In the genomic region with DNA sequence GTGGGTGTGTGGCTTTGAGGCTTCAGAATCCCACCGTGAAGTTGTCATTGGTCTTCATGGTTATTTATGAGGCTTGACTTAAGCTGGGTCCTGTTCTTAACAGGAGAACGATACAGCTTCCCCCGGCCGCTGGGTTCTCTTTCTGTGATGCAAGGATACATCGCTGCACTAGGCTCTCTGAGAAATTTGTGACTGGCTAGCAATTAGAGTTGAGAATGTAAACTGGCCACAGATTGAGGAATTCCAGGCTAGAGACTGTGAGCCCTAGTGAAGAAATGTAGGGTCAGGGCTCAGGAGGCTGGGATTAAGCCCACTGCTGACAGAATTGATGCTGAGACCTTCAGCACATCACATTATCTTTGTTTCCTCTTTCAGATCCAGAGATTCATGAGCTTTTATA, we compare ENCODE assay signal across 18 cellular contexts. TPM values are rescaled to one million over a fixed set of nuclear protein-coding genes. Genes with fewer than 3 reads are reported as not detected.
DNase-seq lines count a peak whose midpoint lies in the region; ATAC-seq and TF ChIP-seq lines count a peak whose summit lies in the region.
"Had no signal": no experiment of that assay in that cellular context is flagged by ENCODE, and none has a peak within 500 bp of the region (broad histone marks: within the 10 kb centered on the region; RNA-seq: fewer than 3 reads in every experiment).

No MANE protein-coding gene starts in this region.

- peaks cover 3% of the 10 kb centered on the region; the same call in 1 of the 2 replicates for H3K36me3 ChIP-seq in OCI-LY7 (ENCODE audit: insufficient read depth, low read length)
- H3K36me3 ChIP-seq in brain microvascular endothelial cell (replicated peaks), result no peaks in the 10 kb centered on the region
- H3K36me3 ChIP-seq: right atrium auricular region had no signal

- DNase-seq in stimulated activated naive CD8-positive, alpha-beta T cell treated with anti-CD3 and anti-CD28 coated beads, Interleukin-15, Interleukin-2, amounts not matched to agents 100 U/mL and 50 U/mL, for 24 hours, result no peak
- DNase-seq in OCI-LY7 (ENCODE audit: low spot score), result no peak
- DNase-seq in islet precursor cell, result peak; percentile 71
- no peak for DNase-seq in brain microvascular endothelial cell
- no peak for DNase-seq in AG08396 (ENCODE audit: low spot score)
- no peak for DNase-seq in NCI-H2196 (lab: John Stamatoyannopoulos, UW; ENCODE audit: unreplicated experiment)
- DNase-seq: GDM1, left cardiac atrium, NCI-H1105, NCI-H2171, NCI-H82, substantia nigra, SW 1271 had no signal

- in situ Hi-C loops in brain microvascular endothelial cell (cut with HindIII; ENCODE audit: low pct_ligation_motif_present, low sequenced_read_pairs), result no loop called here

- H3K27me3 Mint-ChIP-seq in stimulated activated naive CD8-positive, alpha-beta T cell treated with anti-CD3 and anti-CD28 coated beads, Interleukin-15, Interleukin-2, amounts not matched to agents 100 ng/mL and 50 ng/mL, for 24 hours, result no peaks in the 10 kb centered on the region
- H3K27me3 Mint-ChIP-seq: dendritic cell treated with granulocyte-macrophage colony-stimulating factor and Interleukin-4, amounts not matched to agents 40 ng/mL and 50 ng/mL, for 4 days had no signal

- CTCF ChIA-PET in OCI-LY7 (lab: Charles Lee; ENCODE audit: unreplicated experiment), result interaction anchor here (1.1 to 1.6 kb wide), 2 partner anchors 9 to 161 kb away, joined by 3 to 7 read pairs; no protein-coding TSS in a partner anchor

- H3K79me2 ChIP-seq in OCI-LY7 (ENCODE audit: insufficient read depth, low read depth, low read length), result peaks cover 72% of the 10 kb centered on the region

- H2AFZ ChIP-seq in OCI-LY7 (ENCODE audit: low read length), result no peak overlapping the region
- H2AFZ ChIP-seq: GM23248 had no signal

- peak overlapping the region; percentile 94 for H3K27ac Mint-ChIP-seq in stimulated activated naive CD8-positive, alpha-beta T cell treated with anti-CD3 and anti-CD28 coated beads, Interleukin-15, Interleukin-2, amounts not matched to agents 100 ng/mL and 50 ng/mL, for 24 hours
- H3K27ac Mint-ChIP-seq: dendritic cell treated with granulocyte-macrophage colony-stimulating factor and Interleukin-4, amounts not matched to agents 40 ng/mL and 50 ng/mL, for 4 days had no signal

- peak overlapping the region; percentile 76 for H3K27ac ChIP-seq in OCI-LY7 (ENCODE audit: low read depth, low read length, poor library complexity, severe bottlenecking)
- H3K27ac ChIP-seq in brain microvascular endothelial cell, result no peak overlapping the region
- H3K27ac ChIP-seq: GM23248 had no signal

- H3K36me3 Mint-ChIP-seq in stimulated activated naive CD8-positive, alpha-beta T cell treated with anti-CD3 and anti-CD28 coated beads, Interleukin-15, Interleukin-2, amounts not matched to agents 100 ng/mL and 50 ng/mL, for 24 hours (ENCODE audit: low read depth), result peaks cover 4% of the 10 kb centered on the region

- H3K9me3 Mint-ChIP-seq in stimulated activated naive CD8-positive, alpha-beta T cell treated with anti-CD3 and anti-CD28 coated beads, Interleukin-15, Interleukin-2, amounts not matched to agents 100 ng/mL and 50 ng/mL, for 24 hours, result no peaks in the 10 kb centered on the region
- H3K9me3 Mint-ChIP-seq: dendritic cell treated with granulocyte-macrophage colony-stimulating factor and Interleukin-4, amounts not matched to agents 40 ng/mL and 50 ng/mL, for 4 days had no signal

- intact Hi-C loops in OCI-LY7 (cut with micrococcal nuclease; ENCODE audit: unreplicated experiment), result loop anchor here (5.0 kb wide), 1 partner anchor 36 kb away; no protein-coding TSS in a partner anchor

- BruUV-seq in OCI-LY7 (replicated peaks; lab: Mats Ljungman, UMichigan), result no TSS peak

- no peak for ATAC-seq in stimulated activated naive CD8-positive, alpha-beta T cell treated with anti-CD3 and anti-CD28 coated beads, Interleukin-15, Interleukin-2, amounts not matched to agents 100 U/mL and 50 U/mL, for 24 hours
- no peak for ATAC-seq in HG02840 (IDR thresholded peaks at IDR 0.05; ENCODE audit: low FRiP score, unreplicated experiment)
- ATAC-seq: left cardiac atrium had no signal

- no peaks in the 10 kb centered on the region for H3K9me2 ChIP-seq in OCI-LY7 (ENCODE audit: insufficient read depth, low read length)

- no peaks in the 10 kb centered on the region for H3K9me3 ChIP-seq in OCI-LY7 (ENCODE audit: low read length)
- H3K9me3 ChIP-seq: right atrium auricular region had no signal

- peak overlapping the region; percentile 70 for H3K4me2 ChIP-seq in OCI-LY7 (ENCODE audit: low read length)

- POLR2A ChIA-PET in OCI-LY7 (lab: Charles Lee), result interaction anchor here (0.7 to 2.3 kb wide), 9 partner anchors 10 to 374 kb away, joined by 3 to 10 read pairs (median 5); a partner anchor contains a TSS

- no peaks in the 10 kb centered on the region for H3K27me3 ChIP-seq in brain microvascular endothelial cell (replicated peaks)
- H3K27me3 ChIP-seq: right atrium auricular region had no signal

- no peaks in the 10 kb centered on the region; the same call in 1 of the 2 replicates for H4K20me1 ChIP-seq in OCI-LY7 (ENCODE audit: insufficient read depth, low read length)

- no peak for TF ChIP-seq CTCF in OCI-LY7 (conservative IDR thresholded peaks at IDR 0.05; ENCODE audit: low read length)
- no peak for TF ChIP-seq CTCF in brain microvascular endothelial cell (IDR thresholded peaks at IDR 0.05; ENCODE audit: low read depth, low read length, missing control alignments)

- peak overlapping the region; percentile 1 for H3K4me3 Mint-ChIP-seq in stimulated activated naive CD8-positive, alpha-beta T cell treated with anti-CD3 and anti-CD28 coated beads, Interleukin-15, Interleukin-2, amounts not matched to agents 100 ng/mL and 50 ng/mL, for 24 hours
- H3K4me3 Mint-ChIP-seq: dendritic cell treated with granulocyte-macrophage colony-stimulating factor and Interleukin-4, amounts not matched to agents 40 ng/mL and 50 ng/mL, for 4 days had no signal

- H3K4me3 ChIP-seq in OCI-LY7 (ENCODE audit: low read depth, low read length, poor library complexity, severe bottlenecking), result no peak overlapping the region
- no peak overlapping the region for H3K4me3 ChIP-seq in brain microvascular endothelial cell (ENCODE audit: low read depth, low read length)
- H3K4me3 ChIP-seq: GM23248, right atrium auricular region had no signal

- peaks cover 87% of the 10 kb centered on the region for H3K4me1 ChIP-seq in OCI-LY7 (ENCODE audit: insufficient read depth, low read length, poor library complexity, severe bottlenecking)

- H3K4me1 Mint-ChIP-seq in stimulated activated naive CD8-positive, alpha-beta T cell treated with anti-CD3 and anti-CD28 coated beads, Interleukin-15, Interleukin-2, amounts not matched to agents 100 ng/mL and 50 ng/mL, for 24 hours (ENCODE audit: low read depth), result peaks cover 44% of the 10 kb centered on the region

RNA-seq across cellular contexts. Expression of a gene that starts 29.8 kb away (rescaled TPM):
- total RNA-seq in OCI-LY7 (2014; rRNA removed; shearing (Covaris generic)), result 39.1 and 60.8 TPM in 2 replicates
- total RNA-seq in OCI-LY7 (2022), result 58.4 and 68.0 TPM in 2 replicates
